35 cellular contexts compared by ENCODE assay signal in the genomic region with DNA sequence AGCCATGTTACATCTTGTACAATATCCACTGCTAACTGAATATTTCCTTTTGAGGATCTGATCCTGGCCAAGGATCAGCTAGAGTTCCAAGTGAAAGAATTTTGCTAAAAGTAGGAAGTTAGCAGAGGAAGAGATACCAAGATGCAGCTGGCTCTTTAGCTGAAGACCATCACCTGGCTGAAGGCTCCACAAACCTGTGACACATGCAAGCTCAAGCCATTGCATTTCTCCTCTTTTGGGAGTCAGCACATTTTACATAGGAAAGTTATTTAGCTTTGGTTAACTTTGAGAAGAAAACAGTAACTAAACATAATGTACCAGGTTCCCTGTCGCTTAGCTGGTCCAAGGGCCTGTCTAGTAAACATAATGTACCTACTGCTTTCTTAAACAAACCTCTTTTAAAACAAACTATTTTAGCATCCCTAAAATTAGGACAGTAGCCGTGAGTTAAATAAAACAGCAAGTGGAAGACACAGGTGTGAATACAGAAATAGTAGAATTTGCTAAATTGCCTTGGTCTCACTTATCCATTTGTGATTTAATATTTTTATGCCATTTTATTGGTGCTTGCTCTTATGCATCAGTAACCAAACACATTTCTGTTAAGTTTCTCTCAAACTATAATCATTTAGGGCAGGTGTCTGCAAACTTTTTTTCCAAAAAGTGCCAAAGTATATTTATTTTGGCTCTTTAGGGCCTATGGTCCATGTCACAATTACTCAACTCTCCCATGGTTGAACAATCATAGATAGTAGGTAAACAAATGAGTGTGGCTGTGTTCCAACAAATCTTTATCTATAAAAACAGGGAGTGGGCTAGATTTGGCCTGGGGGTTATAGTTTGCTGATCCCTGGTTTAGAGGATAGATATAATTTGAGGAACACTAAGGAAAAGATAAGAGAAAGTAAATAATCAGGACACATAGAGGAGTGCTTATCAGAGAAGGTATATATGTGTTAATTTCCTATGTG. TPM values are rescaled to one million over a fixed set of nuclear protein-coding genes. Genes with fewer than 3 reads are reported as not detected.
A peak's percentile ranks its signal among the peaks of the same experiment; 100 is the strongest.
DNase-seq lines count a peak whose midpoint lies in the region; ATAC-seq and TF ChIP-seq lines count a peak whose summit lies in the region.
"Had no signal": no experiment of that assay in that cellular context is flagged by ENCODE, and none has a peak within 500 bp of the region (broad histone marks: within the 10 kb centered on the region; RNA-seq: fewer than 3 reads in every experiment).

No MANE protein-coding gene starts in this region.

- CTCF ChIA-PET in SK-N-SH (lab: Yijun Ruan, JAX), result interaction anchor here (2.1 kb wide), 1 partner anchor 10 kb away, joined by 9 read pairs; no protein-coding TSS in a partner anchor

- no peak overlapping the region for H3K9ac ChIP-seq in SK-N-SH

- ATAC-seq in SK-N-SH treated with all-trans-retinoic acid at 6 μM for 48 hours (no peak), HG03432 (IDR thresholded peaks at IDR 0.05; ENCODE audit: unreplicated experiment) (no peak)
- no peak for ATAC-seq in stimulated activated naive B cell treated with anti-CD40 and anti-IgM and Interleukin-4, amounts not matched to agents 10 μg/mL and 1 μg/mL and 100 μg/mL, for 72 hours (replicated peaks)
- ATAC-seq: activated CD8-positive, alpha-beta T cell treated with anti-CD3 and anti-CD28 coated beads, Interleukin-2, amount 10 ng/mL, durations not matched to agents 7 days and 5 days; esophagus mucosa; heart left ventricle; lower lobe of right lung; mucosa of descending colon; PC-3 had no signal

- H3K27ac ChIP-seq in SK-N-SH (ENCODE audit: low read depth in 2 of 2, low read length in 1 of 2), result no peak overlapping the region
- H3K27ac ChIP-seq: coronary artery, heart left ventricle, lower lobe of right lung, ovary, right atrium auricular region, transverse colon had no signal

- DNase-seq in SK-N-SH, result no peak
- peak; percentile 39 for DNase-seq in MV-4-11 (lab: John Stamatoyannopoulos, UW)
- DNase-seq in RPMI8226, result peak; percentile 29
- no peak for DNase-seq in stimulated activated naive B cell treated with anti-CD40 and anti-IgM and Interleukin-4, amounts not matched to agents 10 μg/mL and 1 μg/mL and 100 μg/mL, for 72 hours
- no peak for DNase-seq in DMS153 treated with DMSO at 0.1 percent for 48 hours (lab: John Stamatoyannopoulos, UW; ENCODE audit: unreplicated experiment)
- DNase-seq in mucosa of gallbladder (ENCODE audit: low spot score), result no peak
- DNase-seq: activated CD8-positive, alpha-beta T cell treated with anti-CD3 and anti-CD28 coated beads, Interleukin-2, amount 10 ng/mL, durations not matched to agents 7 days and 5 days; activated effector memory CD4-positive, alpha-beta T cell treated with anti-CD3 and anti-CD28 coated beads, Interleukin-2, amount 50 U/mL, for 16 hours; activated naive CD8-positive, alpha-beta T cell treated with anti-CD3 and anti-CD28 coated beads, Interleukin-2, amount 10 ng/mL, durations not matched to agents 7 days and 5 days; activated T-cell treated with anti-CD3 and anti-CD28 coated beads for 4 hours; DMS79; foreskin fibroblast; heart left ventricle; KG1; lower lobe of right lung; mucosa of descending colon; NCI-H2029; NCI-H526 treated with DMSO at 0.1 percent for 48 hours; nephron progenitor cell; ovary; PC-3; SIG-M5; stimulated activated CD4-positive, alpha-beta T cell treated with anti-CD3 and anti-CD28 coated beads, Interleukin-1b, Interleukin-23, amount 100 ng/mL, for 48 hours; stimulated activated CD8-positive, alpha-beta memory T cell treated with anti-CD3 and anti-CD28 coated beads, Interleukin-4, amount 100 ng/mL, for 48 hours; T-helper 1 cell; transverse colon had no signal

- TF ChIP-seq CTCF in SK-N-SH (IDR thresholded peaks at IDR 0.05), result no peak

- H3K27me3 ChIP-seq in SK-N-SH (ENCODE audit: insufficient read depth), result no peaks in the 10 kb centered on the region
- H3K27me3 ChIP-seq: heart left ventricle, ovary, right atrium auricular region, transverse colon had no signal

- H3K4me1 ChIP-seq in SK-N-SH (ENCODE audit: control insufficient read depth in 1 of 2, insufficient read depth in 2 of 2, low read depth in 1 of 2, low read length in 1 of 2), result no peaks in the 10 kb centered on the region

- no peak overlapping the region for H3K4me2 ChIP-seq in SK-N-SH
- H3K4me2 ChIP-seq: smooth muscle cell had no signal

- H3K9me2 ChIP-seq in SK-N-SH, result no peaks in the 10 kb centered on the region

- H3K9me3 ChIP-seq in SK-N-SH, result no peaks in the 10 kb centered on the region
- H3K9me3 ChIP-seq: heart left ventricle, lower lobe of right lung, mucosa of descending colon, ovary, right atrium auricular region, transverse colon had no signal

- POLR2A ChIA-PET in SK-N-SH (lab: Yijun Ruan, JAX), result no interaction called here

- peak overlapping the region; percentile 82 for H3K27ac Mint-ChIP-seq in stimulated activated naive B cell treated with anti-CD40 and anti-IgM and Interleukin-4, amounts not matched to agents 10 μg/mL and 1 μg/mL and 100 μg/mL, for 72 hours
- H3K27ac Mint-ChIP-seq: activated CD8-positive, alpha-beta T cell treated with anti-CD3 and anti-CD28 coated beads, Interleukin-2, amount 10 ng/mL, durations not matched to agents 7 days and 5 days; activated naive CD8-positive, alpha-beta T cell treated with anti-CD3 and anti-CD28 coated beads, Interleukin-2, amount 10 ng/mL, durations not matched to agents 7 days and 5 days had no signal

- no peaks in the 10 kb centered on the region for H3F3A ChIP-seq in SK-N-SH (replicated peaks; ENCODE audit: insufficient read depth)

- peaks cover 0 to 5% of the 10 kb centered on the region in 2 experiments for H3K36me3 ChIP-seq in SK-N-SH (replicated peaks in 1 of 2; ENCODE audit: control insufficient read depth in 1 of 2, insufficient read depth in 2 of 2, low read length in 1 of 2)
- H3K36me3 ChIP-seq: heart left ventricle, lower lobe of right lung, ovary, right atrium auricular region, transverse colon had no signal

- no peak for TF ChIP-seq EP300 in SK-N-SH (IDR thresholded peaks at IDR 0.05; ENCODE audit: borderline replicate concordance in 1 of 2, low read depth in 1 of 2, low read length in 1 of 2)

- no peaks in the 10 kb centered on the region for H3K79me2 ChIP-seq in SK-N-SH (ENCODE audit: insufficient read depth)

- no peak overlapping the region for H2AFZ ChIP-seq in SK-N-SH (ENCODE audit: low read depth)

- TF ChIP-seq RAD21 in SK-N-SH (IDR thresholded peaks at IDR 0.05; ENCODE audit: low read length), result no peak

- H3K4me1 Mint-ChIP-seq in stimulated activated naive B cell treated with anti-CD40 and anti-IgM and Interleukin-4, amounts not matched to agents 10 μg/mL and 1 μg/mL and 100 μg/mL, for 72 hours, result peaks cover 73 to 94% of the 10 kb centered on the region in 2 donors

- H3K4me3 ChIP-seq in SK-N-SH (ENCODE audit: low read depth in 2 of 2, low read length in 1 of 2), result no peak overlapping the region
- H3K4me3 ChIP-seq: coronary artery, heart left ventricle, lower lobe of right lung, mucosa of descending colon, ovary, right atrium auricular region, smooth muscle cell, transverse colon had no signal

- peaks cover 0 to 1% of the 10 kb centered on the region in 2 donors for H3K9me3 Mint-ChIP-seq in stimulated activated naive B cell treated with anti-CD40 and anti-IgM and Interleukin-4, amounts not matched to agents 10 μg/mL and 1 μg/mL and 100 μg/mL, for 72 hours
- H3K9me3 Mint-ChIP-seq: activated naive CD8-positive, alpha-beta T cell treated with anti-CD3 and anti-CD28 coated beads, Interleukin-2, amount 10 ng/mL, durations not matched to agents 7 days and 5 days; nephron progenitor cell had no signal

- no peak overlapping the region for H3K4me3 Mint-ChIP-seq in stimulated activated naive B cell treated with anti-CD40 and anti-IgM and Interleukin-4, amounts not matched to agents 10 μg/mL and 1 μg/mL and 100 μg/mL, for 72 hours
- H3K4me3 Mint-ChIP-seq: activated CD8-positive, alpha-beta T cell treated with anti-CD3 and anti-CD28 coated beads, Interleukin-2, amount 10 ng/mL, durations not matched to agents 7 days and 5 days; activated naive CD8-positive, alpha-beta T cell treated with anti-CD3 and anti-CD28 coated beads, Interleukin-2, amount 10 ng/mL, durations not matched to agents 7 days and 5 days; nephron progenitor cell had no signal

- 89% methylated on average over 2 of the region's 2 CpGs for WGBS in SK-N-SH (ENCODE audit: low lambda C conversion rate)

- H4K20me1 ChIP-seq in SK-N-SH (ENCODE audit: insufficient read depth), result no peaks in the 10 kb centered on the region

- H3K36me3 Mint-ChIP-seq in stimulated activated naive B cell treated with anti-CD40 and anti-IgM and Interleukin-4, amounts not matched to agents 10 μg/mL and 1 μg/mL and 100 μg/mL, for 72 hours, result peaks cover 10 to 35% of the 10 kb centered on the region in 2 donors

- no peaks in the 10 kb centered on the region for H3K27me3 Mint-ChIP-seq in stimulated activated naive B cell treated with anti-CD40 and anti-IgM and Interleukin-4, amounts not matched to agents 10 μg/mL and 1 μg/mL and 100 μg/mL, for 72 hours
- H3K27me3 Mint-ChIP-seq: activated naive CD8-positive, alpha-beta T cell treated with anti-CD3 and anti-CD28 coated beads, Interleukin-2, amount 10 ng/mL, durations not matched to agents 7 days and 5 days had no signal

TF ChIP-seq in SK-N-SH, 30 proteins besides CTCF, POLR2A, EP300 and RAD21:
- TF ChIP-seq GATA2 (CRISPR knock-in tag; IDR thresholded peaks at IDR 0.05) (peak; percentile 50; the same call in 1 of the 2 replicates), RFX5 (IDR thresholded peaks at IDR 0.05; ENCODE audit: low read length) (no peak)
TF ChIP-seq in SK-N-SH: peak in this region for 1.

TF ChIP-seq in SK-N-SH treated with all-trans-retinoic acid at 6 μM for 48 hours, 23 proteins besides CTCF, POLR2A, EP300 and RAD21 (continues in another document):
- no peak for TF ChIP-seq TCF4 (CRISPR knock-in tag; IDR thresholded peaks at IDR 0.05; ENCODE audit: borderline replicate concordance)
- TF ChIP-seq ZFP3 (CRISPR knock-in tag; IDR thresholded peaks at IDR 0.05), result no peak
- TF ChIP-seq ESRRG (CRISPR knock-in tag; IDR thresholded peaks at IDR 0.05), result no peak

RNA-seq across cellular contexts. Expression of a gene that starts 11.2 kb away (rescaled TPM):
- polyA plus RNA-seq in SK-N-SH (2012; rRNA removed), result not detected in 2 replicates
- polyA plus RNA-seq in SK-N-SH (2012; cell fraction: cytosol; rRNA removed), result not detected in 2 replicates
- not detected in 2 replicates for polyA plus RNA-seq in SK-N-SH (2012; cell fraction: nucleus; rRNA removed)
- total RNA-seq in mucosa of gallbladder, result 0.37 TPM
- total RNA-seq: astrocyte, cardiac septum, kidney epithelial cell, PC-3 had no signal
- polyA plus RNA-seq: smooth muscle cell had no signal

RNA-seq across cellular contexts. Expression of a gene that starts 35.7 kb away (rescaled TPM):
- 5.4 and 8.7 TPM in 2 replicates for polyA plus RNA-seq in SK-N-SH (2012; rRNA removed)
- 5.7 TPM in 2 replicates for polyA plus RNA-seq in SK-N-SH (2012; cell fraction: cytosol; rRNA removed)
- 7.8 and 15.3 TPM in 2 replicates for polyA plus RNA-seq in SK-N-SH (2012; cell fraction: nucleus; rRNA removed)
- total RNA-seq in mucosa of gallbladder, result 24.3 TPM

Comparison
In these comparisons a context has a peak if more than half of its experiments do, and no peak if none do; other contexts are left out.
1. DNase-seq: peak in MV-4-11 (single experiment) and RPMI8226 (single experiment); none in SK-N-SH (single experiment), stimulated activated naive B cell treated with anti-CD40 and anti-IgM and Interleukin-4, amounts not matched to agents 10 μg/mL and 1 μg/mL and 100 μg/mL, for 72 hours (single experiment), DMS153 treated with DMSO at 0.1 percent for 48 hours (single experiment) and mucosa of gallbladder (single experiment).